9 cellular contexts compared by ENCODE assay signal in the genomic region with DNA sequence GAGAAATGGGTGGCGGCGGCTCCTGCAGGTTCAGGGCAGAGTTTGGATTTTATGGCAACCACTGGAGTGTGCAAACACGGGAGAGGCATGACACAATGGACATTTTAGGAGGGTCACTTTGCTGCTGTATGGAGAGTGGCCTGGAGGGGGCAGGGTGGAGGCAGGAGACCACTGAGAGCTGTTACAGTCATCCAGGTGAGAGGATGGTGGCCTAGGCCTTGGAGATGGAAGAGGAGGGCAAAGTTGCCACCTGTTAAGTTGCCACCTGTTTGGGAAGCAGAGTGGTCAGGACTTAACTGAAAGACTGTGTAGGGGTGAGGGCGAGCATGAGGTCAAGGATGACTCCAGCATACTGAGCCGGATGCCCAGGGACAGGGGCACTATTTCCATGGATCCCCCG. TPM values are rescaled to one million over a fixed set of nuclear protein-coding genes. Genes with fewer than 3 reads are reported as not detected.
DNase-seq lines count a peak whose midpoint lies in the region; ATAC-seq and TF ChIP-seq lines count a peak whose summit lies in the region.
"Had no signal": no experiment of that assay in that cellular context is flagged by ENCODE, and none has a peak within 500 bp of the region (broad histone marks: within the 10 kb centered on the region; RNA-seq: fewer than 3 reads in every experiment).

No MANE protein-coding gene starts in this region.

- H3K27ac ChIP-seq in BLaER1 treated with 17β-estradiol and CSF1 and Interleukin-3, amounts not matched to agents 10 nM and 100 nM = no peak overlapping the region
- H3K27ac ChIP-seq in HL-60 (replicated peaks) = no peak overlapping the region

- DNase-seq in HL-60 (ENCODE audit: low read depth in 1 of 2, low spot score in 1 of 2) = peak in 1 of 2 experiments; percentile 57
- peak; percentile 41 for DNase-seq in T-helper 2 cell treated with Interferon-gamma antibody and Interleukin-4, amounts not matched to agents 5 μg/mL and 100 μg/mL, for 36 hours (ENCODE audit: low spot score)
- DNase-seq in cerebellar cortex (ENCODE audit: low spot score) = peak; percentile 61
- peak in 7 of 10 donors; percentile 34 to 81 (median 55) for DNase-seq in naive thymus-derived CD8-positive, alpha-beta T cell
- DNase-seq in HCEC 1CT = no peak

- peaks cover 15% of the 10 kb centered on the region for H3K36me3 Mint-ChIP-seq in T-helper 2 cell treated with Interferon-gamma antibody and Interleukin-4, amounts not matched to agents 5 μg/mL and 100 μg/mL, for 36 hours (ENCODE audit: low read depth)
- peaks cover 0 to 4% (median 0%) of the 10 kb centered on the region in 3 donors for H3K36me3 Mint-ChIP-seq in naive thymus-derived CD8-positive, alpha-beta T cell

- peak overlapping the region; percentile 53 for H3K27ac Mint-ChIP-seq in T-helper 2 cell treated with Interferon-gamma antibody and Interleukin-4, amounts not matched to agents 5 μg/mL and 100 μg/mL, for 36 hours
- peak overlapping the region; percentile 4 to 93 (median 59) for H3K27ac Mint-ChIP-seq in naive thymus-derived CD8-positive, alpha-beta T cell

- H3K9me3 ChIP-seq in BLaER1 treated with 17β-estradiol and CSF1 and Interleukin-3, amounts not matched to agents 10 nM and 100 nM (replicated peaks in 1 of 11) = no peaks in the 10 kb centered on the region

- H3K4me3 ChIP-seq in BLaER1 treated with 17β-estradiol and CSF1 and Interleukin-3, amounts not matched to agents 10 nM and 100 nM = no peak overlapping the region
- H3K4me3 ChIP-seq in HL-60 (replicated peaks; ENCODE audit: insufficient read depth, low read length) = no peak overlapping the region

- peaks cover 0 to 15% (median 13%) of the 10 kb centered on the region in 11 experiments; a peak in 15 of 22 replicates for H3K36me3 ChIP-seq in BLaER1 treated with 17β-estradiol and CSF1 and Interleukin-3, amounts not matched to agents 10 nM and 100 nM

- H4K20me1 ChIP-seq in BLaER1 treated with 17β-estradiol and CSF1 and Interleukin-3, amounts not matched to agents 10 nM and 100 nM = peaks cover 0 to 24% (median 13%) of the 10 kb centered on the region in 11 experiments; a peak in 17 of 22 replicates

- H3K4me3 Mint-ChIP-seq in T-helper 2 cell treated with Interferon-gamma antibody and Interleukin-4, amounts not matched to agents 5 μg/mL and 100 μg/mL, for 36 hours = peak overlapping the region; percentile 70
- H3K4me3 Mint-ChIP-seq in naive thymus-derived CD8-positive, alpha-beta T cell = peak overlapping the region; percentile 57 to 86 (median 74)

- H3K9me3 Mint-ChIP-seq in T-helper 2 cell treated with Interferon-gamma antibody and Interleukin-4, amounts not matched to agents 5 μg/mL and 100 μg/mL, for 36 hours = no peaks in the 10 kb centered on the region
- H3K9me3 Mint-ChIP-seq in naive thymus-derived CD8-positive, alpha-beta T cell = no peaks in the 10 kb centered on the region

- peak overlapping the region in 8 of 11 experiments; percentile 83 to 100 (median 96); a peak in 9 of 22 replicates for H3K4me2 ChIP-seq in BLaER1 treated with 17β-estradiol and CSF1 and Interleukin-3, amounts not matched to agents 10 nM and 100 nM

- H3K27me3 ChIP-seq in BLaER1 treated with 17β-estradiol and CSF1 and Interleukin-3, amounts not matched to agents 10 nM and 100 nM = no peaks in the 10 kb centered on the region; a peak in 1 of 22 replicates
- no peaks in the 10 kb centered on the region for H3K27me3 ChIP-seq in HL-60 (ENCODE audit: insufficient read depth, poor library complexity, severe bottlenecking)

- peak; percentile 72 for TF ChIP-seq CTCF in HL-60 (IDR thresholded peaks at IDR 0.05; ENCODE audit: insufficient read depth, low read length)

- peak overlapping the region in 4 of 11 experiments; percentile 15 to 91 (median 52); a peak in 3 of 22 replicates for H3K9ac ChIP-seq in BLaER1 treated with 17β-estradiol and CSF1 and Interleukin-3, amounts not matched to agents 10 nM and 100 nM

- H3K4me1 ChIP-seq in BLaER1 treated with 17β-estradiol and CSF1 and Interleukin-3, amounts not matched to agents 10 nM and 100 nM = peaks cover 28 to 51% (median 45%) of the 10 kb centered on the region in 10 experiments

- peaks cover 18% of the 10 kb centered on the region for H3K27me3 Mint-ChIP-seq in T-helper 2 cell treated with Interferon-gamma antibody and Interleukin-4, amounts not matched to agents 5 μg/mL and 100 μg/mL, for 36 hours (ENCODE audit: low read depth)
- no peaks in the 10 kb centered on the region for H3K27me3 Mint-ChIP-seq in naive thymus-derived CD8-positive, alpha-beta T cell

- POLR2A ChIA-PET in naive thymus-derived CD8-positive, alpha-beta T cell (lab: Charles Lee) = interaction anchor here (1.0 to 25.5 kb wide), 5 partner anchors 13 to 95 kb away, joined by 4 to 2390 read pairs (median 139); partner anchors contain the start of genes AIP, CARNS1, POLD4 and PPP1CA

- peaks cover 18% of the 10 kb centered on the region for H3K4me1 Mint-ChIP-seq in T-helper 2 cell treated with Interferon-gamma antibody and Interleukin-4, amounts not matched to agents 5 μg/mL and 100 μg/mL, for 36 hours (ENCODE audit: low read depth)
- H3K4me1 Mint-ChIP-seq in naive thymus-derived CD8-positive, alpha-beta T cell = peaks cover 27 to 41% (median 37%) of the 10 kb centered on the region in 4 donors

- ATAC-seq in naive thymus-derived CD8-positive, alpha-beta T cell = peak; percentile 21 to 34
- no peak for ATAC-seq in HG03521 (IDR thresholded peaks at IDR 0.05; ENCODE audit: unreplicated experiment)
- no peak for ATAC-seq in HG03378 (IDR thresholded peaks at IDR 0.05; ENCODE audit: unreplicated experiment)

RNA-seq across cellular contexts. Expression of gene RAD9A, which starts 2.3 kb away (rescaled TPM):
- total RNA-seq in naive thymus-derived CD8-positive, alpha-beta T cell = 10 to 100 TPM; 47.3 to 58.1 TPM
- 1 to 10 TPM; 6.5 to 9.4 (median 6.6) TPM for polyA plus RNA-seq in naive thymus-derived CD8-positive, alpha-beta T cell

RNA-seq across cellular contexts. Expression of gene PPP1CA, which starts 12.2 kb away (rescaled TPM):
- total RNA-seq in naive thymus-derived CD8-positive, alpha-beta T cell = 100 to 1,000 TPM; 141 to 146 TPM
- polyA plus RNA-seq in naive thymus-derived CD8-positive, alpha-beta T cell = 100 to 1,000 TPM; 357 to 518 (median 403) TPM

RNA-seq across cellular contexts. Expression of gene TBC1D10C, which starts 14.4 kb away (rescaled TPM):
- 100 to 1,000 TPM; 403 to 419 TPM for total RNA-seq in naive thymus-derived CD8-positive, alpha-beta T cell
- 100 to 1,000 TPM; 231 to 307 (median 251) TPM for polyA plus RNA-seq in naive thymus-derived CD8-positive, alpha-beta T cell

RNA-seq across cellular contexts. Expression of gene CLCF1, which starts 16.1 kb away (rescaled TPM):
- 1 to 10 TPM; 1.1 to 1.5 TPM for total RNA-seq in naive thymus-derived CD8-positive, alpha-beta T cell
- under 1 TPM in 1 of 3 donors, not detected in 2; 0.58 TPM for polyA plus RNA-seq in naive thymus-derived CD8-positive, alpha-beta T cell
- total RNA-seq: temporal lobe had no signal

RNA-seq across cellular contexts. Expression of gene CARNS1, which starts 26.0 kb away (rescaled TPM):
- 10 to 100 TPM; 18.5 to 21.2 TPM for total RNA-seq in naive thymus-derived CD8-positive, alpha-beta T cell
- 1 to 10 TPM; 2.2 to 3.7 (median 2.3) TPM for polyA plus RNA-seq in naive thymus-derived CD8-positive, alpha-beta T cell

Comparison
In these comparisons a context has a peak if more than half of its experiments do, and no peak if none do; other contexts are left out.
1. ATAC-seq: peak in naive thymus-derived CD8-positive, alpha-beta T cell (2 of 2); none in HG03521 (single experiment) and HG03378 (single experiment).